8 cellular contexts compared by ENCODE assay signal in genomic region chr1:36463773-36464604, GRCh38. TPM values are rescaled to one million over a fixed set of nuclear protein-coding genes. Genes with fewer than 3 reads are reported as not detected.
DNase-seq lines count a peak whose midpoint lies in the region; ATAC-seq lines count a peak whose summit lies in the region.

Gene MRPS15, minus strand, starts transcription at chr1:36464384. Its CDS starts 109 bp downstream, at chr1:36464275.

- peak; percentile 93 for ATAC-seq in GM21529 (IDR thresholded peaks at IDR 0.05; ENCODE audit: unreplicated experiment)

- peaks cover 4% of the 10 kb centered on the region for H3K36me3 Mint-ChIP-seq in IgD-negative memory B cell

- H3K4me3 Mint-ChIP-seq in IgD-negative memory B cell, result peak within 1 kb of the TSS; percentile 96 to 100 (median 96)

- peak within 1 kb of the TSS; percentile 81 for H3K27ac ChIP-seq in epithelial cell of prostate

- H3K4me1 Mint-ChIP-seq in IgD-negative memory B cell, result peaks cover 12% of the 10 kb centered on the region in 3 donors

- peak within 1 kb of the TSS; percentile 94 to 97 (median 96) for H3K27ac Mint-ChIP-seq in IgD-negative memory B cell

- H3K9me3 Mint-ChIP-seq in IgD-negative memory B cell, result no peaks in the 10 kb centered on the region

- DNase-seq in DMS 273 treated with DMSO at 0.1 percent for 48 hours (lab: John Stamatoyannopoulos, UW) (peak; percentile 86), OCI-M2 (lab: John Stamatoyannopoulos, UW; ENCODE audit: unreplicated experiment) (peak; percentile 74), activated T-cell treated with anti-CD3 and anti-CD28 coated beads for 48 hours (ENCODE audit: low read depth) (peak; percentile 94), epithelial cell of prostate (ENCODE audit: low read depth, low spot score) (peak; percentile 66), mucosa of gallbladder (ENCODE audit: low spot score) (peak; percentile 98)
- peak; percentile 91 to 95 for DNase-seq in stimulated activated CD8-positive, alpha-beta memory T cell treated with anti-CD3 and anti-CD28 coated beads, Interleukin-4, amount 100 ng/mL, for 4 hours (ENCODE audit: low read depth in 2 of 2, low spot score in 1 of 2)

- H3K27me3 Mint-ChIP-seq in IgD-negative memory B cell, result no peaks in the 10 kb centered on the region

RNA-seq across cellular contexts. Expression of gene MRPS15, which starts in this region (rescaled TPM):
- polyA plus RNA-seq in IgD-negative memory B cell, result 72.0 TPM
- 47.4 TPM for total RNA-seq in mucosa of gallbladder

Comparison
In these comparisons a context has a peak if more than half of its experiments do, and no peak if none do; other contexts are left out.
1. Peak in every context shown above with its lines: DNase-seq, ATAC-seq and H3K27ac ChIP-seq.